In genomic region chr6:160071805-160072687, GRCh38 we compare ENCODE assay signal across 1 cellular context.
TF ChIP-seq lines count a peak whose summit lies in the region.

No MANE protein-coding gene starts in this region.

TF ChIP-seq in GM23338, 12 proteins besides CTCF, POLR2A, EP300 and RAD21 (continued from another document):
- TF ChIP-seq ZNF462 (CRISPR knock-in tag; IDR thresholded peaks at IDR 0.05) (no peak), POLR2AphosphoS5 (IDR thresholded peaks at IDR 0.05; ENCODE audit: low read depth) (no peak), JUNB (IDR thresholded peaks at IDR 0.05; ENCODE audit: unreplicated experiment) (no peak), EZH2phosphoT487 (IDR thresholded peaks at IDR 0.05; ENCODE audit: unreplicated experiment) (no peak)
TF ChIP-seq in GM23338: peak in this region for 0.
